10 cellular contexts compared by ENCODE assay signal in genomic region chr2:217075225-217075802, GRCh38.
DNase-seq lines count a peak whose midpoint lies in the region; ATAC-seq and TF ChIP-seq lines count a peak whose summit lies in the region.
"Had no signal": no experiment of that assay in that cellular context is flagged by ENCODE, and none has a peak within 500 bp of the region (broad histone marks: within the 10 kb centered on the region; RNA-seq: fewer than 3 reads in every experiment).

No MANE protein-coding gene starts in this region.

- H3K4me3 ChIP-seq in lung (no peak overlapping the region), upper lobe of right lung (no peak overlapping the region)
- H3K4me3 ChIP-seq: upper lobe of left lung had no signal

- H3K4me3 Mint-ChIP-seq in endothelial cell (ENCODE audit: unreplicated experiment): no peak overlapping the region

- H3K4me1 ChIP-seq in lung (ENCODE audit: control insufficient read depth in 2 of 2, insufficient read depth in 2 of 2, low read length in 2 of 2): peaks cover 5 to 16% of the 10 kb centered on the region in 2 donors
- H3K4me1 ChIP-seq in upper lobe of right lung: no peaks in the 10 kb centered on the region

- no peaks in the 10 kb centered on the region for H3K36me3 ChIP-seq in lung (ENCODE audit: control insufficient read depth in 2 of 2, insufficient read depth in 2 of 2, low read length in 2 of 2)
- no peaks in the 10 kb centered on the region for H3K36me3 ChIP-seq in upper lobe of right lung
- H3K36me3 ChIP-seq: upper lobe of left lung had no signal

- H3K27me3 Mint-ChIP-seq in endothelial cell (ENCODE audit: unreplicated experiment): peaks cover 2% of the 10 kb centered on the region

- H3K4me1 Mint-ChIP-seq in endothelial cell (ENCODE audit: unreplicated experiment): peaks cover 42% of the 10 kb centered on the region

- peak overlapping the region; percentile 66 for H3K27ac Mint-ChIP-seq in endothelial cell (ENCODE audit: unreplicated experiment)

- peak; percentile 35 for DNase-seq in activated CD8-positive, alpha-beta memory T cell treated with anti-CD3 and anti-CD28 coated beads, Interleukin-2, amount 50 U/mL, for 48 hours
- DNase-seq in activated CD8-positive, alpha-beta memory T cell treated with anti-CD3 and anti-CD28 coated beads for 24 hours: no peak
- DNase-seq in endothelial cell (ENCODE audit: low spot score) (peak; percentile 4), lung (ENCODE audit: low spot score) (no peak), upper lobe of right lung (no peak), putamen (ENCODE audit: low spot score) (no peak)
- DNase-seq: stimulated activated CD4-positive, alpha-beta T cell treated with anti-CD3 and anti-CD28 coated beads, Interleukin-4, amount 100 ng/mL, for 24 hours; upper lobe of left lung had no signal

- ATAC-seq in lung (ENCODE audit: insufficient read depth, low FRiP score): no peak
- ATAC-seq in upper lobe of right lung: peak; percentile 22
- no peak for ATAC-seq in HG03280 (IDR thresholded peaks at IDR 0.05; ENCODE audit: unreplicated experiment)
- ATAC-seq in GM18511 (IDR thresholded peaks at IDR 0.05; ENCODE audit: unreplicated experiment): no peak

- no peaks in the 10 kb centered on the region for H3K27me3 ChIP-seq in lung (ENCODE audit: control insufficient read depth, insufficient read depth)
- H3K27me3 ChIP-seq in upper lobe of right lung: no peaks in the 10 kb centered on the region
- H3K27me3 ChIP-seq: upper lobe of left lung had no signal

- H3K27ac ChIP-seq in lung (ENCODE audit: low read depth in 1 of 2, low read length in 1 of 2): peak overlapping the region; percentile 32 to 80
- H3K27ac ChIP-seq in upper lobe of right lung: no peak overlapping the region

- TF ChIP-seq CTCF in endothelial cell (IDR thresholded peaks at IDR 0.05; ENCODE audit: unreplicated experiment) (no peak), lung (IDR thresholded peaks at IDR 0.05; ENCODE audit: control extremely low read depth, extremely low read depth) (no peak), upper lobe of right lung (IDR thresholded peaks at IDR 0.05) (no peak)

- no peaks in the 10 kb centered on the region for H3K9me3 Mint-ChIP-seq in endothelial cell (ENCODE audit: unreplicated experiment)

- H3K9me3 ChIP-seq in lung (ENCODE audit: control insufficient read depth in 2 of 2, insufficient read depth in 1 of 2, low read length in 1 of 2) (no peaks in the 10 kb centered on the region), upper lobe of right lung (no peaks in the 10 kb centered on the region)
- H3K9me3 ChIP-seq: upper lobe of left lung had no signal

- 67% methylated on average over 7 of the region's 7 CpGs for WGBS in lung, 2 donors

- H3K36me3 Mint-ChIP-seq in endothelial cell (ENCODE audit: low read depth, unreplicated experiment): no peaks in the 10 kb centered on the region

- intact Hi-C loops in upper lobe of right lung (cut with DNase I): no loop called here

Comparison
In these comparisons a context has a peak if more than half of its experiments do, and no peak if none do; other contexts are left out.
1. DNase-seq: peak in activated CD8-positive, alpha-beta memory T cell treated with anti-CD3 and anti-CD28 coated beads, Interleukin-2, amount 50 U/mL, for 48 hours (single experiment) and endothelial cell (single experiment); none in activated CD8-positive, alpha-beta memory T cell treated with anti-CD3 and anti-CD28 coated beads for 24 hours (single experiment), lung (single experiment), upper lobe of right lung (single experiment) and putamen (single experiment).